18 cellular contexts compared by ENCODE assay signal in genomic region chr9:131717719-131718460, GRCh38. TPM values are rescaled to one million over a fixed set of nuclear protein-coding genes. Genes with fewer than 3 reads are reported as not detected.
DNase-seq lines count a peak whose midpoint lies in the region; ATAC-seq, FAIRE-seq and TF ChIP-seq lines count a peak whose summit lies in the region.
"Had no signal": no experiment of that assay in that cellular context is flagged by ENCODE, and none has a peak within 500 bp of the region (broad histone marks: within the 10 kb centered on the region; RNA-seq: fewer than 3 reads in every experiment).

No MANE protein-coding gene starts in this region.

- no peaks in the 10 kb centered on the region for H3K27me3 Mint-ChIP-seq in T-helper 2 cell treated with Interferon-gamma antibody and Interleukin-4, amounts not matched to agents 5 μg/mL and 100 μg/mL, for 36 hours (ENCODE audit: low read depth)
- no peaks in the 10 kb centered on the region for H3K27me3 Mint-ChIP-seq in activated CD8-positive, alpha-beta T cell treated with anti-CD3 and anti-CD28 coated beads for 36 hours

- CTCF ChIA-PET in activated CD8-positive, alpha-beta T cell treated with anti-CD3 and anti-CD28 coated beads for 36 hours (lab: Charles Lee) = interaction anchor here (2.6 kb wide), 1 partner anchor 10 kb away, joined by 8 read pairs; no protein-coding TSS in a partner anchor

- intact Hi-C loops in activated CD8-positive, alpha-beta T cell treated with anti-CD3 and anti-CD28 coated beads for 36 hours (cut with micrococcal nuclease) = no loop called here
- intact Hi-C loops in kidney (cut with DNase I) = no loop called here

- no peaks in the 10 kb centered on the region for H3K27me3 ChIP-seq in small intestine (ENCODE audit: control insufficient read depth in 2 of 2, insufficient read depth in 2 of 2, low read length in 2 of 2)
- H3K27me3 ChIP-seq: cardiac muscle cell, tibial nerve had no signal

- H3K27ac Mint-ChIP-seq in T-helper 2 cell treated with Interferon-gamma antibody and Interleukin-4, amounts not matched to agents 5 μg/mL and 100 μg/mL, for 36 hours = peak overlapping the region; percentile 66
- H3K27ac Mint-ChIP-seq in activated CD8-positive, alpha-beta T cell treated with anti-CD3 and anti-CD28 coated beads for 36 hours = peak overlapping the region; percentile 63

- peaks cover 19 to 21% of the 10 kb centered on the region in 2 donors for H3K4me1 ChIP-seq in kidney (ENCODE audit: control insufficient read depth in 1 of 2, insufficient read depth in 1 of 2, low read depth in 1 of 2, low read length in 2 of 2)
- H3K4me1 ChIP-seq in small intestine (ENCODE audit: control insufficient read depth in 2 of 2, insufficient read depth in 1 of 2, low read depth in 1 of 2, low read length in 1 of 2) = peaks cover 3 to 4% of the 10 kb centered on the region in 2 donors

- ATAC-seq in activated CD8-positive, alpha-beta T cell treated with anti-CD3 and anti-CD28 coated beads for 36 hours = no peak

- H3K36me3 ChIP-seq in kidney (ENCODE audit: control insufficient read depth in 1 of 2, insufficient read depth in 2 of 2, low read length in 2 of 2) = no peaks in the 10 kb centered on the region
- no peaks in the 10 kb centered on the region for H3K36me3 ChIP-seq in small intestine (ENCODE audit: control insufficient read depth in 2 of 2, insufficient read depth in 2 of 2, low read length in 2 of 2)
- H3K36me3 ChIP-seq: cardiac muscle cell had no signal

- no peak for TF ChIP-seq CTCF in activated CD8-positive, alpha-beta T cell treated with anti-CD3 and anti-CD28 coated beads for 36 hours (IDR thresholded peaks at IDR 0.05)
- no peak for TF ChIP-seq CTCF in kidney (IDR thresholded peaks at IDR 0.05; ENCODE audit: borderline replicate concordance, extremely low read depth, insufficient read depth)

- H3K36me3 Mint-ChIP-seq in T-helper 2 cell treated with Interferon-gamma antibody and Interleukin-4, amounts not matched to agents 5 μg/mL and 100 μg/mL, for 36 hours (ENCODE audit: low read depth) = peaks cover 42% of the 10 kb centered on the region
- peaks cover 27% of the 10 kb centered on the region for H3K36me3 Mint-ChIP-seq in activated CD8-positive, alpha-beta T cell treated with anti-CD3 and anti-CD28 coated beads for 36 hours (ENCODE audit: low read depth)

- H3K4me3 ChIP-seq in kidney (ENCODE audit: low read length in 2 of 2) (no peak overlapping the region), small intestine (ENCODE audit: low read depth in 1 of 2, low read length in 2 of 2) (no peak overlapping the region)
- H3K4me3 ChIP-seq: cardiac muscle cell, tibial nerve had no signal

- no peak for FAIRE-seq in kidney (lab: Jason Lieb, UNC)
- FAIRE-seq in small intestine (lab: Jason Lieb, UNC) = no peak
- FAIRE-seq: RCC 7860 had no signal

- H3K27ac ChIP-seq in kidney (ENCODE audit: low read depth in 2 of 2, low read length in 2 of 2) (peak overlapping the region; percentile 18 to 26), small intestine (ENCODE audit: low read depth in 1 of 2, low read length in 1 of 2) (peak overlapping the region; percentile 22 to 33)
- H3K27ac ChIP-seq: cardiac muscle cell had no signal

- POLR2A ChIA-PET in activated CD8-positive, alpha-beta T cell treated with anti-CD3 and anti-CD28 coated beads for 36 hours (lab: Charles Lee) = interaction anchor here (15.1 kb wide), 1 partner anchor 13 kb away, joined by 119 read pairs; no protein-coding TSS in a partner anchor

- H3K9me3 ChIP-seq in kidney (ENCODE audit: control insufficient read depth in 1 of 2, low read length in 2 of 2) (no peaks in the 10 kb centered on the region), small intestine (ENCODE audit: control insufficient read depth, low read depth) (no peaks in the 10 kb centered on the region)
- H3K9me3 ChIP-seq: tibial nerve had no signal

- H3K4me3 Mint-ChIP-seq in T-helper 2 cell treated with Interferon-gamma antibody and Interleukin-4, amounts not matched to agents 5 μg/mL and 100 μg/mL, for 36 hours = no peak overlapping the region
- no peak overlapping the region for H3K4me3 Mint-ChIP-seq in activated CD8-positive, alpha-beta T cell treated with anti-CD3 and anti-CD28 coated beads for 36 hours

- no peaks in the 10 kb centered on the region for H3K9me3 Mint-ChIP-seq in T-helper 2 cell treated with Interferon-gamma antibody and Interleukin-4, amounts not matched to agents 5 μg/mL and 100 μg/mL, for 36 hours
- no peaks in the 10 kb centered on the region for H3K9me3 Mint-ChIP-seq in activated CD8-positive, alpha-beta T cell treated with anti-CD3 and anti-CD28 coated beads for 36 hours

- no peak overlapping the region for H3K9ac ChIP-seq in kidney (ENCODE audit: low read length in 2 of 2)

- WGBS in small intestine, 3 donors = 33 to 72% (median 58%) methylated on average over 14 of the region's 14 CpGs

- H3K4me1 Mint-ChIP-seq in T-helper 2 cell treated with Interferon-gamma antibody and Interleukin-4, amounts not matched to agents 5 μg/mL and 100 μg/mL, for 36 hours (ENCODE audit: low read depth) = peaks cover 46% of the 10 kb centered on the region
- peaks cover 62% of the 10 kb centered on the region for H3K4me1 Mint-ChIP-seq in activated CD8-positive, alpha-beta T cell treated with anti-CD3 and anti-CD28 coated beads for 36 hours (ENCODE audit: low read depth)

- DNase-seq in T-helper 2 cell treated with Interferon-gamma antibody and Interleukin-4, amounts not matched to agents 5 μg/mL and 100 μg/mL, for 36 hours (ENCODE audit: low spot score) = no peak
- no peak for DNase-seq in T-helper 2 cell
- DNase-seq in activated CD8-positive, alpha-beta T cell treated with anti-CD3 and anti-CD28 coated beads for 36 hours = no peak
- no peak for DNase-seq in kidney
- peak; percentile 70 for DNase-seq in small intestine
- DNase-seq in NCI-H2196 treated with DMSO at 0.1 percent for 48 hours (lab: John Stamatoyannopoulos, UW; ENCODE audit: unreplicated experiment) = no peak
- no peak for DNase-seq in NCI-H1694 treated with DMSO at 0.1 percent for 48 hours (lab: John Stamatoyannopoulos, UW)
- DNase-seq in GOT3 (lab: John Stamatoyannopoulos, UW) = no peak
- DNase-seq: 8988T; activated CD4-positive, alpha-beta T cell treated with anti-CD3 and anti-CD28 coated beads for 1 hour; activated effector memory CD4-positive, alpha-beta T cell treated with anti-CD3 and anti-CD28 coated beads, Interleukin-2, amount 50 U/mL, for 16 hours; foreskin melanocyte; islet precursor cell; NCI-H2081; NCI-H69 had no signal

RNA-seq across cellular contexts. Expression of gene RAPGEF1, which starts 22.0 kb away (rescaled TPM):
- 10 to 100 TPM; 84.5 to 85.2 TPM for total RNA-seq in activated CD8-positive, alpha-beta T cell treated with anti-CD3 and anti-CD28 coated beads for 36 hours
- total RNA-seq in kidney = 79.7 TPM
- polyA plus RNA-seq in kidney (ENCODE audit: insufficient read depth, low read depth, low replicate concordance) (15.5 TPM), small intestine (10 to 100 TPM; 15.4 to 24.6 (median 17.9) TPM)
